34 cellular contexts compared by ENCODE assay signal in genomic region chr7:31595390-31595789, GRCh38.
"Had no signal": no experiment of that assay in that cellular context is flagged by ENCODE, and none has a peak within 500 bp of the region (broad histone marks: within the 10 kb centered on the region; RNA-seq: fewer than 3 reads in every experiment).

No MANE protein-coding gene starts in this region.

- H3K4me1 ChIP-seq: adrenal gland, ascending aorta, body of pancreas, breast epithelium had no signal

- ATAC-seq: activated naive CD4-positive, alpha-beta T cell treated with anti-CD3 and anti-CD28 coated beads, Interleukin-2, amount 50 U/mL, for 72 hours; activated naive CD8-positive, alpha-beta T cell treated with anti-CD3 and anti-CD28 coated beads, Interleukin-2, amount 50 U/mL, for 24 hours; activated T-cell treated with anti-CD3 and anti-CD28 coated beads, Interleukin-2, amount 50 U/mL, for 4 hours; activated T-cell treated with anti-CD3 and anti-CD28 coated beads, Interleukin-2, amount 50 U/mL, for 72 hours; activated T-helper 17 cell treated with anti-CD3 and anti-CD28 coated beads, Interleukin-2, amount 50 U/mL, for 72 hours; body of pancreas had no signal

- DNase-seq: activated effector memory CD4-positive, alpha-beta T cell treated with anti-CD3 and anti-CD28 coated beads, Interleukin-2, amount 50 U/mL, for 16 hours; activated effector memory CD4-positive, alpha-beta T cell treated with Interleukin-2 at 50 U/mL for 16 hours; activated gamma-delta T cell; activated gamma-delta T cell treated with Interleukin-2 at 50 U/mL for 16 hours; activated naive CD4-positive, alpha-beta T cell; activated naive CD4-positive, alpha-beta T cell treated with anti-CD3 and anti-CD28 coated beads for 36 hours; activated naive CD4-positive, alpha-beta T cell treated with anti-CD3 and anti-CD28 coated beads, Interleukin-2, amount 10 ng/mL, durations not matched to agents 7 days and 5 days; activated naive CD4-positive, alpha-beta T cell treated with anti-CD3 and anti-CD28 coated beads, Interleukin-2, amount 50 U/mL, for 16 hours; activated naive CD4-positive, alpha-beta T cell treated with Interleukin-2 at 50 U/mL for 16 hours; activated naive CD8-positive, alpha-beta T cell treated with anti-CD3 and anti-CD28 coated beads for 36 hours; activated naive CD8-positive, alpha-beta T cell treated with anti-CD3 and anti-CD28 coated beads, Interleukin-2, amount 10 ng/mL, durations not matched to agents 7 days and 5 days; activated naive CD8-positive, alpha-beta T cell treated with anti-CD3 and anti-CD28 coated beads, Interleukin-2, amount 50 U/mL, for 24 hours; activated T-cell treated with anti-CD3 and anti-CD28 coated beads, Interleukin-2, amount 50 U/mL, for 1 hour; activated T-cell treated with anti-CD3 and anti-CD28 coated beads, Interleukin-2, amount 50 U/mL, for 24 hours; activated T-cell treated with anti-CD3 and anti-CD28 coated beads, Interleukin-2, amount 50 U/mL, for 4 hours; activated T-cell treated with anti-CD3 and anti-CD28 coated beads, Interleukin-2, amount 50 U/mL, for 48 hours; activated T-cell treated with anti-CD3 and anti-CD28 coated beads, Interleukin-2, amount 50 U/mL, for 72 hours; adrenal gland; amniotic stem cell; amygdala; anterior cingulate cortex; aorta; body of pancreas; brain microvascular endothelial cell; caudate nucleus; central memory CD4-positive, alpha-beta T cell; cerebellar nuclear complex had no signal

- H3K27ac ChIP-seq: adrenal gland, ascending aorta, body of pancreas, brain microvascular endothelial cell, breast epithelium, cardiac muscle cell had no signal

- H3K27me3 ChIP-seq: adrenal gland, ascending aorta, body of pancreas, brain microvascular endothelial cell, breast epithelium, cardiac muscle cell had no signal

- H3K4me3 ChIP-seq: adrenal gland, ascending aorta, body of pancreas, breast epithelium, cardiac muscle cell had no signal

- FAIRE-seq: astrocyte, bronchial epithelial cell had no signal

- H3K9me3 ChIP-seq: adrenal gland, body of pancreas had no signal

- H3K36me3 ChIP-seq: adrenal gland, ascending aorta, brain microvascular endothelial cell, breast epithelium, cardiac muscle cell had no signal
